In genomic region chr20:17969884-17970409, GRCh38 we compare ENCODE assay signal across 8 cellular contexts. TPM values are rescaled to one million over a fixed set of nuclear protein-coding genes. Genes with fewer than 3 reads are reported as not detected.
A peak's percentile ranks its signal among the peaks of the same experiment; 100 is the strongest.
DNase-seq lines count a peak whose midpoint lies in the region; ATAC-seq, FAIRE-seq and TF ChIP-seq lines count a peak whose summit lies in the region.

No MANE protein-coding gene starts in this region.

- no peaks in the 10 kb centered on the region for H3K27me3 Mint-ChIP-seq in activated CD4-positive, alpha-beta T cell treated with anti-CD3 and anti-CD28 coated beads for 36 hours

- POLR2A ChIA-PET in activated CD4-positive, alpha-beta T cell treated with anti-CD3 and anti-CD28 coated beads for 36 hours (lab: Charles Lee) = interaction anchor here (0.7 to 1.8 kb wide), 3 partner anchors 11 to 530 kb away, joined by 3 to 6 read pairs (median 4); partner anchors contain the start of gene RRBP1

- peak overlapping the region; percentile 96 for H3K27ac Mint-ChIP-seq in activated CD4-positive, alpha-beta T cell treated with anti-CD3 and anti-CD28 coated beads for 36 hours

- H3K36me3 Mint-ChIP-seq in activated CD4-positive, alpha-beta T cell treated with anti-CD3 and anti-CD28 coated beads for 36 hours (ENCODE audit: low read depth) = peaks cover 75% of the 10 kb centered on the region

- H3K27me3 ChIP-seq in foreskin keratinocyte = no peaks in the 10 kb centered on the region

- CTCF ChIA-PET in activated CD4-positive, alpha-beta T cell treated with anti-CD3 and anti-CD28 coated beads for 36 hours (lab: Charles Lee) = interaction anchor here (0.8 to 3.0 kb wide), 6 partner anchors 14 to 319 kb away, joined by 3 to 11 read pairs (median 7); partner anchors contain the start of gene ZNF133

- ATAC-seq in activated CD4-positive, alpha-beta T cell treated with anti-CD3 and anti-CD28 coated beads for 36 hours = no peak
- ATAC-seq in foreskin keratinocyte (no peak), HG03457 (IDR thresholded peaks at IDR 0.05; ENCODE audit: unreplicated experiment) (no peak)

- peak; percentile 47 for DNase-seq in activated CD4-positive, alpha-beta T cell treated with anti-CD3 and anti-CD28 coated beads for 36 hours
- no peak for DNase-seq in activated CD4-positive, alpha-beta T cell treated with anti-CD3 and anti-CD28 coated beads, Interleukin-2, amount 50 U/mL, for 48 hours
- peak; percentile 86 for DNase-seq in M059J (ENCODE audit: low read depth)
- DNase-seq in activated T-cell treated with anti-CD3 and anti-CD28 coated beads, Interleukin-2, amount 50 U/mL, for 48 hours = peak; percentile 44 to 49
- DNase-seq in foreskin keratinocyte = peak in 1 of 2 donors; percentile 67
- peak; percentile 55 for DNase-seq in non-pigmented ciliary epithelial cell (ENCODE audit: low read depth)
- DNase-seq in D721Med (ENCODE audit: insufficient read length, low spot score) = no peak

- peaks cover 46% of the 10 kb centered on the region for H3K4me1 Mint-ChIP-seq in activated CD4-positive, alpha-beta T cell treated with anti-CD3 and anti-CD28 coated beads for 36 hours

- TF ChIP-seq CTCF in foreskin keratinocyte (conservative IDR thresholded peaks at IDR 0.05) = no peak
- no peak for TF ChIP-seq CTCF in D721Med (IDR thresholded peaks at IDR 0.05; ENCODE audit: insufficient read depth, missing control alignments)

- H3K4me1 ChIP-seq in foreskin keratinocyte = peaks cover 20% of the 10 kb centered on the region

- intact Hi-C loops in activated CD4-positive, alpha-beta T cell treated with anti-CD3 and anti-CD28 coated beads for 36 hours (cut with DNase I, micrococcal nuclease) = loop anchor here (1.0 to 10.0 kb wide), 10 partner anchors 22 to 595 kb away; partner anchors contain the start of genes SEC23B (in 2 of the 2), ZNF133 (in 2 of the 2), DSTN (in 1 of the 2) and SMIM26 (in 1 of the 2)

- H3K9me3 Mint-ChIP-seq in activated CD4-positive, alpha-beta T cell treated with anti-CD3 and anti-CD28 coated beads for 36 hours (ENCODE audit: low read depth) = no peaks in the 10 kb centered on the region

- H3K27ac ChIP-seq in foreskin keratinocyte = peak overlapping the region; percentile 92

- peak overlapping the region; percentile 87 for H3K4me3 Mint-ChIP-seq in activated CD4-positive, alpha-beta T cell treated with anti-CD3 and anti-CD28 coated beads for 36 hours

- FAIRE-seq in D721Med (lab: Jason Lieb, UNC) = no peak

RNA-seq across cellular contexts. Expression of gene MGME1, which starts 1.1 kb away (rescaled TPM):
- total RNA-seq in activated CD4-positive, alpha-beta T cell treated with anti-CD3 and anti-CD28 coated beads for 36 hours = 10 to 100 TPM; 24.1 to 29.7 TPM
- total RNA-seq in M059J (2014; rRNA removed; shearing (Covaris generic)) = 19.2 and 27.4 TPM in 2 replicates
- 29.3 and 30.6 TPM in 2 replicates for total RNA-seq in foreskin keratinocyte
- polyA plus RNA-seq in foreskin keratinocyte = 25.3 and 28.8 TPM in 2 replicates

RNA-seq across cellular contexts. Expression of gene SNX5, which starts 1.4 kb away (rescaled TPM):
- total RNA-seq in activated CD4-positive, alpha-beta T cell treated with anti-CD3 and anti-CD28 coated beads for 36 hours = 100 to 1,000 TPM; 204 to 227 TPM
- 107 and 165 TPM in 2 replicates for total RNA-seq in M059J (2014; rRNA removed; shearing (Covaris generic))
- 145 and 154 TPM in 2 replicates for total RNA-seq in foreskin keratinocyte
- 104 and 126 TPM in 2 replicates for polyA plus RNA-seq in foreskin keratinocyte

Comparison
In these comparisons a context has a peak if more than half of its experiments do, and no peak if none do; other contexts are left out.
1. DNase-seq: peak in activated CD4-positive, alpha-beta T cell treated with anti-CD3 and anti-CD28 coated beads for 36 hours (single experiment), M059J (single experiment), activated T-cell treated with anti-CD3 and anti-CD28 coated beads, Interleukin-2, amount 50 U/mL, for 48 hours (2 of 2) and non-pigmented ciliary epithelial cell (single experiment); none in activated CD4-positive, alpha-beta T cell treated with anti-CD3 and anti-CD28 coated beads, Interleukin-2, amount 50 U/mL, for 48 hours (0 of 2) and D721Med (single experiment).